ENCODE assay signal across 28 cellular contexts in genomic region chr2:10655841-10656225, GRCh38. TPM values are rescaled to one million over a fixed set of nuclear protein-coding genes. Genes with fewer than 3 reads are reported as not detected.
DNase-seq lines count a peak whose midpoint lies in the region; ATAC-seq and TF ChIP-seq lines count a peak whose summit lies in the region.
"Had no signal": no experiment of that assay in that cellular context is flagged by ENCODE, and none has a peak within 500 bp of the region (broad histone marks: within the 10 kb centered on the region; RNA-seq: fewer than 3 reads in every experiment).

No MANE protein-coding gene starts in this region.

- CTCF ChIA-PET in RWPE1 (lab: Yijun Ruan, JAX), result interaction anchor here (0.6 kb wide), 1 partner anchor 1182 kb away, joined by 4 read pairs; the partner anchor contains the start of gene IAH1

- H3K27ac Mint-ChIP-seq in activated naive CD4-positive, alpha-beta T cell treated with anti-CD3 and anti-CD28 coated beads, Interleukin-2, amount 50 U/mL, for 24 hours, result peak overlapping the region; percentile 85
- peak overlapping the region in 1 of 2 donors; percentile 12 for H3K27ac Mint-ChIP-seq in activated naive CD4-positive, alpha-beta T cell treated with anti-CD3 and anti-CD28 coated beads, Interleukin-2, amount 50 U/mL, for 72 hours
- peak overlapping the region; percentile 86 for H3K27ac Mint-ChIP-seq in activated naive CD8-positive, alpha-beta T cell treated with anti-CD3 and anti-CD28 coated beads for 36 hours
- H3K27ac Mint-ChIP-seq in stimulated activated memory B cell treated with anti-CD40 and anti-IgM and Interleukin-4, amounts not matched to agents 10 μg/mL and 1 μg/mL and 100 μg/mL, for 72 hours, result peak overlapping the region; percentile 28

- POLR2A ChIA-PET in RWPE1 (lab: Yijun Ruan, JAX; ENCODE audit: low non-redundant PET), result no interaction called here

- DNase-seq in activated naive CD4-positive, alpha-beta T cell treated with anti-CD3 and anti-CD28 coated beads, Interleukin-2, amount 50 U/mL, for 72 hours (ENCODE audit: low spot score in 2 of 2), result no peak
- DNase-seq in RWPE1 (ENCODE audit: low spot score) (peak; percentile 14), erythroblast (lab: John Stamatoyannopoulos, UW) (no peak)
- DNase-seq in activated naive CD8-positive, alpha-beta T cell treated with anti-CD3 and anti-CD28 coated beads for 36 hours, result no peak
- DNase-seq: activated CD4-positive, CD25-positive, alpha-beta regulatory T cell; activated naive CD8-positive, alpha-beta T cell treated with anti-CD3 and anti-CD28 coated beads, Interleukin-2, amount 10 ng/mL, durations not matched to agents 7 days and 5 days; DMS79; effector memory CD8-positive, alpha-beta T cell; glutamatergic neuron; H7; Kasumi-1; left colon; NCI-H1436 treated with DMSO at 0.1 percent for 48 hours; NCI-H2107; NCI-H446; NCI-H774; nephron progenitor cell; ovary; stimulated activated CD4-positive, alpha-beta T cell treated with anti-CD3 and anti-CD28 coated beads, Interleukin-4, amount 100 ng/mL, for 4 hours; upper lobe of right lung had no signal

- no peaks in the 10 kb centered on the region for H3K27me3 Mint-ChIP-seq in activated naive CD4-positive, alpha-beta T cell treated with anti-CD3 and anti-CD28 coated beads, Interleukin-2, amount 50 U/mL, for 24 hours
- H3K27me3 Mint-ChIP-seq in activated naive CD8-positive, alpha-beta T cell treated with anti-CD3 and anti-CD28 coated beads for 36 hours, result no peaks in the 10 kb centered on the region
- H3K27me3 Mint-ChIP-seq in stimulated activated memory B cell treated with anti-CD40 and anti-IgM and Interleukin-4, amounts not matched to agents 10 μg/mL and 1 μg/mL and 100 μg/mL, for 72 hours, result no peaks in the 10 kb centered on the region
- H3K27me3 Mint-ChIP-seq: activated naive CD8-positive, alpha-beta T cell treated with anti-CD3 and anti-CD28 coated beads, Interleukin-2, amount 10 ng/mL, durations not matched to agents 7 days and 5 days; effector memory CD8-positive, alpha-beta T cell had no signal

- no peak for TF ChIP-seq CTCF in RWPE1 (conservative IDR thresholded peaks at IDR 0.05; ENCODE audit: low read depth)

- H3K4me1 Mint-ChIP-seq in activated naive CD4-positive, alpha-beta T cell treated with anti-CD3 and anti-CD28 coated beads, Interleukin-2, amount 50 U/mL, for 24 hours, result peaks cover 49% of the 10 kb centered on the region
- peaks cover 46% of the 10 kb centered on the region for H3K4me1 Mint-ChIP-seq in activated naive CD8-positive, alpha-beta T cell treated with anti-CD3 and anti-CD28 coated beads for 36 hours
- H3K4me1 Mint-ChIP-seq in stimulated activated memory B cell treated with anti-CD40 and anti-IgM and Interleukin-4, amounts not matched to agents 10 μg/mL and 1 μg/mL and 100 μg/mL, for 72 hours, result peaks cover 14% of the 10 kb centered on the region
- H3K4me1 Mint-ChIP-seq: nephron progenitor cell had no signal

- no peak overlapping the region for H3K27ac ChIP-seq in RWPE1
- H3K27ac ChIP-seq: ascending aorta; BLaER1 treated with 17β-estradiol and CSF1 and Interleukin-3, amounts not matched to agents 10 nM and 100 nM; cardiac muscle cell; coronary artery; ovary; SJSA1; upper lobe of right lung had no signal

- no peaks in the 10 kb centered on the region for H3K9me3 Mint-ChIP-seq in activated naive CD4-positive, alpha-beta T cell treated with anti-CD3 and anti-CD28 coated beads, Interleukin-2, amount 50 U/mL, for 24 hours
- H3K9me3 Mint-ChIP-seq in activated naive CD4-positive, alpha-beta T cell treated with anti-CD3 and anti-CD28 coated beads, Interleukin-2, amount 50 U/mL, for 72 hours, result no peaks in the 10 kb centered on the region
- no peaks in the 10 kb centered on the region for H3K9me3 Mint-ChIP-seq in activated naive CD8-positive, alpha-beta T cell treated with anti-CD3 and anti-CD28 coated beads for 36 hours
- no peaks in the 10 kb centered on the region for H3K9me3 Mint-ChIP-seq in stimulated activated memory B cell treated with anti-CD40 and anti-IgM and Interleukin-4, amounts not matched to agents 10 μg/mL and 1 μg/mL and 100 μg/mL, for 72 hours
- H3K9me3 Mint-ChIP-seq: activated naive CD8-positive, alpha-beta T cell treated with anti-CD3 and anti-CD28 coated beads, Interleukin-2, amount 10 ng/mL, durations not matched to agents 7 days and 5 days; effector memory CD8-positive, alpha-beta T cell; nephron progenitor cell had no signal

- peak overlapping the region; percentile 84 for H3K4me3 Mint-ChIP-seq in activated naive CD4-positive, alpha-beta T cell treated with anti-CD3 and anti-CD28 coated beads, Interleukin-2, amount 50 U/mL, for 24 hours
- H3K4me3 Mint-ChIP-seq in activated naive CD8-positive, alpha-beta T cell treated with anti-CD3 and anti-CD28 coated beads for 36 hours, result peak overlapping the region; percentile 2
- no peak overlapping the region for H3K4me3 Mint-ChIP-seq in stimulated activated memory B cell treated with anti-CD40 and anti-IgM and Interleukin-4, amounts not matched to agents 10 μg/mL and 1 μg/mL and 100 μg/mL, for 72 hours
- H3K4me3 Mint-ChIP-seq: activated naive CD8-positive, alpha-beta T cell treated with anti-CD3 and anti-CD28 coated beads, Interleukin-2, amount 10 ng/mL, durations not matched to agents 7 days and 5 days; effector memory CD8-positive, alpha-beta T cell; nephron progenitor cell had no signal

- peaks cover 31% of the 10 kb centered on the region for H3K36me3 Mint-ChIP-seq in activated naive CD4-positive, alpha-beta T cell treated with anti-CD3 and anti-CD28 coated beads, Interleukin-2, amount 50 U/mL, for 24 hours
- peaks cover 11 to 31% of the 10 kb centered on the region in 2 donors for H3K36me3 Mint-ChIP-seq in activated naive CD4-positive, alpha-beta T cell treated with anti-CD3 and anti-CD28 coated beads, Interleukin-2, amount 50 U/mL, for 72 hours
- H3K36me3 Mint-ChIP-seq in activated naive CD8-positive, alpha-beta T cell treated with anti-CD3 and anti-CD28 coated beads for 36 hours, result peaks cover 55% of the 10 kb centered on the region
- H3K36me3 Mint-ChIP-seq in stimulated activated memory B cell treated with anti-CD40 and anti-IgM and Interleukin-4, amounts not matched to agents 10 μg/mL and 1 μg/mL and 100 μg/mL, for 72 hours, result peaks cover 68% of the 10 kb centered on the region

- no peak for TF ChIP-seq POLR2A in erythroblast (IDR thresholded peaks at IDR 0.05; ENCODE audit: low read length)

- ATAC-seq in activated naive CD4-positive, alpha-beta T cell treated with anti-CD3 and anti-CD28 coated beads, Interleukin-2, amount 50 U/mL, for 72 hours, result no peak
- no peak for ATAC-seq in stimulated activated memory B cell treated with anti-CD40 and anti-IgM and Interleukin-4, amounts not matched to agents 10 μg/mL and 1 μg/mL and 100 μg/mL, for 72 hours
- no peak for ATAC-seq in GM21381 (IDR thresholded peaks at IDR 0.05; ENCODE audit: unreplicated experiment)
- ATAC-seq: effector memory CD8-positive, alpha-beta T cell; left colon; upper lobe of right lung had no signal

RNA-seq across cellular contexts. Expression of gene NOL10, which starts 33.9 kb away (rescaled TPM):
- 10 to 100 TPM; 29.1 to 39.6 TPM for total RNA-seq in activated naive CD4-positive, alpha-beta T cell treated with anti-CD3 and anti-CD28 coated beads, Interleukin-2, amount 50 U/mL, for 72 hours
- total RNA-seq in activated naive CD8-positive, alpha-beta T cell treated with anti-CD3 and anti-CD28 coated beads for 36 hours, result 10 to 100 TPM; 48.1 to 49.9 TPM
